21 cellular contexts compared by ENCODE assay signal in the genomic region with DNA sequence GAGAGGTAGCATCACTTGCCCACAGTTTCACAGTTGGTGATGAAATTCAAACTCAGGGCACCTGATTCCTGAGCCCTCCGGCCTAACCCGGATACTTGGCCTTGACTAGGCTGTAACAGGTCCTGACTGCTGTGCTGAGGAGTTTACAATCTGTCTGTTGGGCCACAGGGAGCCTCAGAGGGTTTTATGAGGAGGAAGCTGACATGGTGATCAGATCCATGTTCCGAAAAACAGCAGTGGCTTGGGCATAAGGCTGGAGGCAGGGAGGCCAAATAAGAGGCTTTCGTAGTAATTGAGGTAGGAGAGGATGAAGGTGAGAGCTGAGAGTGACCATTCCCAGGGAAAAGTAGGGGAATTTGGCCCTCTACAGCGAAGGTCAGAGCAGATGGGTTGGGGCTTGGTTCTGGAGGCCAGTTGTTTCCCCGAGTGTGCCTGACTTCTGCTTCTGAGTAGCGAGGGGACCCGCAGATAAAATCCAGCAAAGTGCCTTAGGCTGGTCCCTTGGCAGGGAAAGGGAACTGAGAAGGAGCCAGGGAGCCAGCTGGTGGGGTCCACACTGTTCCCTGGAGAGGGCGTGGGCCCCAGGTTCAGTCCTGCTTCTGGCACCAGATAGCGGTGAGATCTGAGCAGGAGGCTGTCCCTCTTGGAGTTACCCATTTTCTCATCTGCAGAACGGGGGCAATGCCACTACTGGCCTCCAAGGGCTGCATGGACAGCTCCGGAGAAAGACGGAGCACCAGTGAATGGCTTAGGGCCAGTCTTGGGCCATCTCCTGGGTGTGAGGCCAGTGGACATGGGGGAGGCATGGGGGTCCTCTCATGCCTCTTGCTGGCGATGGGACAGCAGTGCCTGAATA. TPM values are rescaled to one million over a fixed set of nuclear protein-coding genes. Genes with fewer than 3 reads are reported as not detected.
DNase-seq lines count a peak whose midpoint lies in the region; ATAC-seq, FAIRE-seq and TF ChIP-seq lines count a peak whose summit lies in the region.
"Had no signal": no experiment of that assay in that cellular context is flagged by ENCODE, and none has a peak within 500 bp of the region (broad histone marks: within the 10 kb centered on the region; RNA-seq: fewer than 3 reads in every experiment).

No MANE protein-coding gene starts in this region.

- H2AK5ac ChIP-seq in H9 (ENCODE audit: insufficient read length, low read length) (no peak overlapping the region), H1 (ENCODE audit: low read depth, low read length) (no peak overlapping the region)

- H3K4ac ChIP-seq in H9 (ENCODE audit: low read depth, low read length) (no peak overlapping the region), H1 (replicated peaks; ENCODE audit: insufficient read length, low read depth, low read length) (no peak overlapping the region)

- WGBS in H9 (ENCODE audit: extremely low coverage, insufficient read length, low lambda C conversion rate) = no CpG with 5 or more reads among the region's 14 CpGs
- WGBS in H1 (ENCODE audit: extremely low coverage in 1 of 2, insufficient coverage in 1 of 2, insufficient read length in 1 of 2, insufficient replicate concordance in 2 of 2, low coverage in 1 of 2, low lambda C conversion rate in 2 of 2, missing lambda C conversion rate in 1 of 2), 2 experiments = 93% methylated on average over 13 of the region's 14 CpGs; no CpG with 5 or more reads in 1 of the 2 experiments
- 90% methylated on average over 14 of the region's 14 CpGs for WGBS in sigmoid colon, 2 donors
- WGBS in hepatocyte (ENCODE audit: low lambda C conversion rate, missing lambda C conversion rate) = 92% methylated on average over 14 of the region's 14 CpGs

- H3K9me2 ChIP-seq in hepatocyte (replicated peaks; ENCODE audit: insufficient read depth) = no peaks in the 10 kb centered on the region

- H3K4me3 Mint-ChIP-seq in activated CD4-positive, alpha-beta memory T cell treated with anti-CD3 and anti-CD28 coated beads, Interleukin-2, amount 10 ng/mL, durations not matched to agents 7 days and 5 days = no peak overlapping the region
- no peak overlapping the region for H3K4me3 Mint-ChIP-seq in activated CD4-positive, alpha-beta memory T cell treated with anti-CD3 and anti-CD28 coated beads for 36 hours
- H3K4me3 Mint-ChIP-seq in H9 = no peak overlapping the region
- H3K4me3 Mint-ChIP-seq: B cell; CD4-positive, alpha-beta T cell had no signal

- H3K4me3 ChIP-seq in H1 (ENCODE audit: extremely low read depth in 1 of 4, insufficient read depth in 2 of 4, low read depth in 3 of 4, low read length in 4 of 4) = no peak overlapping the region
- H3K4me3 ChIP-seq in sigmoid colon = no peak overlapping the region
- H3K4me3 ChIP-seq in hepatocyte = no peak overlapping the region

- H2BK20ac ChIP-seq in H9 (ENCODE audit: low read depth, low read length, poor library complexity, severe bottlenecking) (no peak overlapping the region), H1 (ENCODE audit: low read length) (no peak overlapping the region)

- no peak for TF ChIP-seq CTCF in H9 (conservative IDR thresholded peaks at IDR 0.05)
- no peak for TF ChIP-seq CTCF in H1 (IDR thresholded peaks at IDR 0.05; ENCODE audit: control extremely low read depth in 1 of 3, insufficient read depth in 1 of 3, low read depth in 1 of 3, low read length in 3 of 3)
- no peak for TF ChIP-seq CTCF in sigmoid colon (IDR thresholded peaks at IDR 0.05)
- TF ChIP-seq CTCF in hepatocyte (IDR thresholded peaks at IDR 0.05; ENCODE audit: poor library complexity) = no peak

- H4K8ac ChIP-seq in H9 (replicated peaks; ENCODE audit: insufficient read length, low read depth, low read length) = no peak overlapping the region
- H4K8ac ChIP-seq in H1 (ENCODE audit: extremely low read depth, insufficient read depth, low read length) = peak overlapping the region; percentile 1

- TF ChIP-seq POLR2A in H1 (IDR thresholded peaks at IDR 0.05; ENCODE audit: control extremely low read depth in 1 of 2, low read depth in 2 of 2, low read length in 2 of 2) = no peak
- TF ChIP-seq POLR2A in sigmoid colon (IDR thresholded peaks at IDR 0.05) = no peak

- no peak overlapping the region for H3K27ac Mint-ChIP-seq in activated CD4-positive, alpha-beta memory T cell treated with anti-CD3 and anti-CD28 coated beads, Interleukin-2, amount 10 ng/mL, durations not matched to agents 7 days and 5 days
- H3K27ac Mint-ChIP-seq in activated CD4-positive, alpha-beta memory T cell treated with anti-CD3 and anti-CD28 coated beads for 36 hours = no peak overlapping the region
- no peak overlapping the region for H3K27ac Mint-ChIP-seq in H9
- H3K27ac Mint-ChIP-seq: B cell; CD4-positive, alpha-beta T cell had no signal

- H3K36me3 Mint-ChIP-seq in activated CD4-positive, alpha-beta memory T cell treated with anti-CD3 and anti-CD28 coated beads, Interleukin-2, amount 10 ng/mL, durations not matched to agents 7 days and 5 days (ENCODE audit: low read depth) = no peaks in the 10 kb centered on the region
- H3K36me3 Mint-ChIP-seq in activated CD4-positive, alpha-beta memory T cell treated with anti-CD3 and anti-CD28 coated beads for 36 hours = peaks cover 1% of the 10 kb centered on the region
- peaks cover 9 to 14% (median 11%) of the 10 kb centered on the region in 3 experiments; a peak in 6 of 7 replicates for H3K36me3 Mint-ChIP-seq in H9 (ENCODE audit: insufficient read depth in 1 of 3, low read depth in 3 of 3)

- POLR2A ChIA-PET in activated CD4-positive, alpha-beta memory T cell treated with anti-CD3 and anti-CD28 coated beads, Interleukin-2, amount 10 ng/mL, durations not matched to agents 7 days and 5 days (lab: Charles Lee) = no interaction called here
- POLR2A ChIA-PET in activated CD4-positive, alpha-beta memory T cell treated with anti-CD3 and anti-CD28 coated beads for 36 hours (lab: Charles Lee) = interaction anchor here (0.6 kb wide), 1 partner anchor 560 kb away, joined by 3 read pairs; no protein-coding TSS in a partner anchor
- POLR2A ChIA-PET in H1 (lab: Charles Lee; ENCODE audit: partially characterized antibody) = no interaction called here

- H3K9ac ChIP-seq in H9 (ENCODE audit: extremely low read depth, insufficient read length, low read length) (no peak overlapping the region), H1 (replicated peaks in 1 of 4; ENCODE audit: extremely low read depth in 1 of 4, low read depth in 3 of 4, low read length in 3 of 4) (no peak overlapping the region)

- no peaks in the 10 kb centered on the region for H3K36me3 ChIP-seq in H1 (ENCODE audit: control insufficient read depth in 2 of 4, insufficient read depth in 4 of 4, low read length in 3 of 4)
- no peaks in the 10 kb centered on the region for H3K36me3 ChIP-seq in sigmoid colon
- no peaks in the 10 kb centered on the region for H3K36me3 ChIP-seq in hepatocyte (replicated peaks; ENCODE audit: insufficient read depth, low read depth)

- H4K91ac ChIP-seq in H9 (ENCODE audit: insufficient read length, low read depth, low read length) (no peak overlapping the region), H1 (replicated peaks; ENCODE audit: insufficient read length, low read length) (no peak overlapping the region)

- no peak overlapping the region for H3K23ac ChIP-seq in H9 (ENCODE audit: insufficient read length, low read depth, low read length)
- H3K23ac ChIP-seq in H1 (ENCODE audit: insufficient read length) = no peak overlapping the region

- H3K79me2 ChIP-seq in H9 (ENCODE audit: insufficient read depth, low read length) = no peaks in the 10 kb centered on the region; the same call in 1 of the 2 replicates
- peaks cover 6 to 51% of the 10 kb centered on the region in 2 experiments; a peak in 3 of 4 replicates for H3K79me2 ChIP-seq in H1 (ENCODE audit: control insufficient read depth in 1 of 2, insufficient read depth in 2 of 2, low read length in 2 of 2)
- H3K79me2 ChIP-seq in hepatocyte = peaks cover 100% of the 10 kb centered on the region

- H3K27me3 Mint-ChIP-seq in activated CD4-positive, alpha-beta memory T cell treated with anti-CD3 and anti-CD28 coated beads, Interleukin-2, amount 10 ng/mL, durations not matched to agents 7 days and 5 days = no peaks in the 10 kb centered on the region
- no peaks in the 10 kb centered on the region for H3K27me3 Mint-ChIP-seq in activated CD4-positive, alpha-beta memory T cell treated with anti-CD3 and anti-CD28 coated beads for 36 hours
- H3K27me3 Mint-ChIP-seq in H9 (ENCODE audit: low read depth) = peaks cover 5% of the 10 kb centered on the region
- H3K27me3 Mint-ChIP-seq: B cell; CD4-positive, alpha-beta T cell had no signal

- TF ChIP-seq EP300 in H1 (IDR thresholded peaks at IDR 0.05; ENCODE audit: borderline replicate concordance in 1 of 2, low read depth in 2 of 2, low read length in 2 of 2) (no peak), sigmoid colon (IDR thresholded peaks at IDR 0.05) (no peak)

- H2BK12ac ChIP-seq in H9 (ENCODE audit: insufficient read length, low read depth, low read length) (no peak overlapping the region), H1 (ENCODE audit: low read depth, low read length) (no peak overlapping the region)

- no peak overlapping the region for H3T11ph ChIP-seq in H9 (ENCODE audit: low read length)

- H2BK15ac ChIP-seq in H9 (ENCODE audit: low read depth, low read length) (no peak overlapping the region), H1 (ENCODE audit: low read length) (no peak overlapping the region)

- H3K4me2 ChIP-seq in H9 (ENCODE audit: insufficient read depth, insufficient read length, low read length) = no peak overlapping the region
- no peak overlapping the region for H3K4me2 ChIP-seq in H1 (ENCODE audit: insufficient read depth in 1 of 2, low read depth in 2 of 2, low read length in 2 of 2)
- no peak overlapping the region for H3K4me2 ChIP-seq in hepatocyte

- H2AFZ ChIP-seq in H9 (ENCODE audit: low read length) (no peak overlapping the region), H1 (ENCODE audit: low read length) (no peak overlapping the region), hepatocyte (no peak overlapping the region)

- H3K4me1 ChIP-seq in H9 (ENCODE audit: insufficient read depth, low read length) = peaks cover 4% of the 10 kb centered on the region; the same call in 1 of the 2 replicates
- H3K4me1 ChIP-seq in H1 (replicated peaks in 1 of 4; ENCODE audit: control insufficient read depth in 3 of 4, insufficient read depth in 4 of 4, low read length in 3 of 4) = peaks cover 0 to 4% (median 1%) of the 10 kb centered on the region in 4 experiments; a peak in 4 of 7 replicates
- H3K4me1 ChIP-seq in sigmoid colon = peaks cover 0 to 48% (median 40%) of the 10 kb centered on the region in 4 donors
- H3K4me1 ChIP-seq in hepatocyte (ENCODE audit: insufficient read depth) = peaks cover 37% of the 10 kb centered on the region

- intact Hi-C loops in activated CD4-positive, alpha-beta memory T cell treated with anti-CD3 and anti-CD28 coated beads for 36 hours (cut with micrococcal nuclease) = no loop called here
- intact Hi-C loops in sigmoid colon (cut with DNase I) = no loop called here

- H3K23me2 ChIP-seq in H9 (ENCODE audit: insufficient read length, low read depth, low read length, poor library complexity, severe bottlenecking) (no peaks in the 10 kb centered on the region), H1 (ENCODE audit: low read depth, low read length) (no peaks in the 10 kb centered on the region)

- H4K5ac ChIP-seq in H9 (ENCODE audit: insufficient read length, low read depth, low read length) (no peak overlapping the region), H1 (ENCODE audit: insufficient read length, low read depth, low read length) (no peak overlapping the region)

- H3K4me1 Mint-ChIP-seq in activated CD4-positive, alpha-beta memory T cell treated with anti-CD3 and anti-CD28 coated beads, Interleukin-2, amount 10 ng/mL, durations not matched to agents 7 days and 5 days = peaks cover 2% of the 10 kb centered on the region
- peaks cover 20% of the 10 kb centered on the region for H3K4me1 Mint-ChIP-seq in activated CD4-positive, alpha-beta memory T cell treated with anti-CD3 and anti-CD28 coated beads for 36 hours (ENCODE audit: low read depth)
- peaks cover 11 to 13% of the 10 kb centered on the region in 2 experiments for H3K4me1 Mint-ChIP-seq in H9

- H3K9me3 ChIP-seq in H9 (ENCODE audit: control insufficient read depth, low read depth, low read length) (no peaks in the 10 kb centered on the region), H1 (ENCODE audit: insufficient read depth in 2 of 2, low read depth in 1 of 2, low read length in 1 of 2) (peaks cover 0 to 3% of the 10 kb centered on the region in 2 experiments; a peak in 1 of 4 replicates), sigmoid colon (no peaks in the 10 kb centered on the region), hepatocyte (ENCODE audit: low read depth) (no peaks in the 10 kb centered on the region)
- H3K9me3 ChIP-seq: Caco-2 had no signal

- H3K14ac ChIP-seq in H9 (ENCODE audit: insufficient read depth, low read length) (no peak overlapping the region), H1 (ENCODE audit: insufficient read length) (no peak overlapping the region)

- CTCF ChIA-PET in activated CD4-positive, alpha-beta memory T cell treated with anti-CD3 and anti-CD28 coated beads, Interleukin-2, amount 10 ng/mL, durations not matched to agents 7 days and 5 days (lab: Charles Lee) = no interaction called here
- CTCF ChIA-PET in activated CD4-positive, alpha-beta memory T cell treated with anti-CD3 and anti-CD28 coated beads for 36 hours (lab: Charles Lee) = no interaction called here
- CTCF ChIA-PET in H1 (lab: Charles Lee; ENCODE audit: partially characterized antibody) = no interaction called here

- no peak overlapping the region for H2BK5ac ChIP-seq in H9 (ENCODE audit: insufficient read length, low read length)
- H2BK5ac ChIP-seq in H1 (ENCODE audit: low read depth, low read length) = no peak overlapping the region

- H3K56ac ChIP-seq in H9 (ENCODE audit: insufficient read length, low read depth, low read length) (no peak overlapping the region), H1 (replicated peaks; ENCODE audit: insufficient read length, low read depth, low read length) (no peak overlapping the region)

- DNase-seq in activated CD4-positive, alpha-beta memory T cell treated with anti-CD3 and anti-CD28 coated beads, Interleukin-2, amount 10 ng/mL, durations not matched to agents 7 days and 5 days = peak; percentile 7
- DNase-seq in activated CD4-positive, alpha-beta memory T cell treated with anti-CD3 and anti-CD28 coated beads for 36 hours = no peak
- DNase-seq in H9 = peak; percentile 24
- peak in 1 of 2 experiments; percentile 36 for DNase-seq in H1 (ENCODE audit: low read depth in 1 of 2, low spot score in 2 of 2)
- peak; percentile 54 for DNase-seq in sigmoid colon
- DNase-seq in iPS-NIHi11 (ENCODE audit: low spot score) = no peak
- DNase-seq in hepatocyte (ENCODE audit: low spot score) = no peak
- DNase-seq: 8988T; Caco-2; CD4-positive, alpha-beta T cell; HCEC 1CT; NCI-H1694 treated with DMSO at 0.1 percent for 48 hours; NCI-H2107; NCI-H510A treated with DMSO at 0.1 percent for 48 hours; NCI-H774; PC-3; RPMI8226; SIG-M5 had no signal

- peaks cover 3% of the 10 kb centered on the region for H3K79me1 ChIP-seq in H9 (ENCODE audit: insufficient read depth, low read depth, low read length, poor library complexity, severe bottlenecking)
- peaks cover 24% of the 10 kb centered on the region for H3K79me1 ChIP-seq in H1 (ENCODE audit: low read depth, low read length)

- no peak for FAIRE-seq in H1 (lab: Jason Lieb, UNC)
- FAIRE-seq: G401.6 had no signal

- no peak for ATAC-seq in HG03108 (IDR thresholded peaks at IDR 0.05; ENCODE audit: unreplicated experiment)
- ATAC-seq: PC-3 had no signal

- H3K18ac ChIP-seq in H9 (ENCODE audit: insufficient read length, low read depth, low read length) (no peak overlapping the region), H1 (ENCODE audit: extremely low read depth, low read length) (no peak overlapping the region)

- H2BK120ac ChIP-seq in H9 (ENCODE audit: low read depth, low read length, poor library complexity, severe bottlenecking) (no peak overlapping the region), H1 (replicated peaks; ENCODE audit: low read depth, low read length) (no peak overlapping the region)

- H3K9me3 Mint-ChIP-seq in activated CD4-positive, alpha-beta memory T cell treated with anti-CD3 and anti-CD28 coated beads, Interleukin-2, amount 10 ng/mL, durations not matched to agents 7 days and 5 days = peaks cover 2% of the 10 kb centered on the region
- no peaks in the 10 kb centered on the region for H3K9me3 Mint-ChIP-seq in activated CD4-positive, alpha-beta memory T cell treated with anti-CD3 and anti-CD28 coated beads for 36 hours
- peaks cover 3 to 7% of the 10 kb centered on the region in 2 experiments; a peak in 3 of 5 replicates for H3K9me3 Mint-ChIP-seq in H9
- H3K9me3 Mint-ChIP-seq: CD4-positive, alpha-beta T cell had no signal

- H3K27ac ChIP-seq in H9 (ENCODE audit: insufficient read length, low read depth, low read length) = no peak overlapping the region
- H3K27ac ChIP-seq in H1 (ENCODE audit: low read depth, low read length) = no peak overlapping the region
- H3K27ac ChIP-seq in sigmoid colon = no peak overlapping the region
- H3K27ac ChIP-seq in hepatocyte = no peak overlapping the region

- no peak for TF ChIP-seq RAD21 in H1 (IDR thresholded peaks at IDR 0.05 in 1 of 2, conservative IDR thresholded peaks at IDR 0.05 in 1 of 2; ENCODE audit: low read depth in 2 of 2, low read length in 2 of 2)

- no peaks in the 10 kb centered on the region for H4K20me1 ChIP-seq in H9 (ENCODE audit: control insufficient read depth, insufficient read depth, insufficient read length)
- peaks cover 4 to 6% of the 10 kb centered on the region in 2 experiments for H4K20me1 ChIP-seq in H1 (replicated peaks in 1 of 2; ENCODE audit: control insufficient read depth in 1 of 2, insufficient read depth in 2 of 2, low read length in 2 of 2)
- H4K20me1 ChIP-seq in hepatocyte (ENCODE audit: insufficient read depth, poor library complexity, severe bottlenecking) = peaks cover 10% of the 10 kb centered on the region

- H3K27me3 ChIP-seq in H9 (ENCODE audit: insufficient read depth, low read length) (no peaks in the 10 kb centered on the region), H1 (replicated peaks in 1 of 4; ENCODE audit: control insufficient read depth in 3 of 4, extremely low read depth in 1 of 4, insufficient read depth in 3 of 4, low read length in 3 of 4) (peaks cover 0 to under 1% (median 0%) of the 10 kb centered on the region in 4 experiments; a peak in 2 of 7 replicates), sigmoid colon (no peaks in the 10 kb centered on the region), hepatocyte (no peaks in the 10 kb centered on the region)

RNA-seq across cellular contexts. Expression of gene PRDM11, which starts 6.5 kb away (rescaled TPM):
- under 1 TPM; 0.78 to 0.85 TPM for total RNA-seq in activated CD4-positive, alpha-beta memory T cell treated with anti-CD3 and anti-CD28 coated beads, Interleukin-2, amount 10 ng/mL, durations not matched to agents 7 days and 5 days
- 1 to 10 TPM; 1.1 to 1.2 TPM for total RNA-seq in activated CD4-positive, alpha-beta memory T cell treated with anti-CD3 and anti-CD28 coated beads for 36 hours
- total RNA-seq in H9 (2021) = 11.5 and 12.0 TPM in 2 replicates
- total RNA-seq in H1 (2021; fragmentation: NEBNext Ultra II Directional; extraction: Animal tissue kit (Norgen Biotek cat#: 25700)) = 10.0 and 11.7 TPM in 2 replicates
- polyA plus RNA-seq in H1 (2011; rRNA removed) = 3.6 and 5.6 TPM in 2 replicates
- polyA plus RNA-seq in H1 (2011; cell fraction: cytosol; rRNA removed) = 5.0 TPM
- 6.9 TPM for polyA plus RNA-seq in H1 (2011; cell fraction: nucleus; rRNA removed)
- 4.1 to 4.5 TPM (median 4.2 TPM) in 4 replicates for polyA plus RNA-seq in H1 (2012, experiment 1 of 2)
- polyA plus RNA-seq in H1 (2012, experiment 2 of 2) = 1.9 TPM
- polyA plus RNA-seq in H1 (2013, experiment 1 of 2) = 3.0 TPM
- polyA plus RNA-seq in H1 (2013, experiment 2 of 2) = 3.1 TPM
- polyA minus RNA-seq in H1 (2011; rRNA and poly(A)+ RNA removed) = 8.0 and 10.8 TPM in 2 replicates
- polyA minus RNA-seq in H1 (2011; cell fraction: cytosol; rRNA and poly(A)+ RNA removed) = 4.5 TPM
- polyA minus RNA-seq in H1 (2011; cell fraction: nucleus; rRNA and poly(A)+ RNA removed) = 9.1 TPM
- 10 to 100 TPM; 12.7 to 23.2 (median 20.7) TPM for total RNA-seq in sigmoid colon
- polyA plus RNA-seq in sigmoid colon = 1 to 10 TPM in 2 of 3 donors, under 1 TPM in 1; 0.92 to 4.3 (median 1.8) TPM
- 15.0 and 25.0 TPM in 2 replicates for total RNA-seq in hepatocyte
- polyA plus RNA-seq in hepatocyte = 8.8 and 11.2 TPM in 2 replicates

Comparison
In these comparisons a context has a peak if more than half of its experiments do, and no peak if none do; other contexts are left out.
1. DNase-seq: peak in activated CD4-positive, alpha-beta memory T cell treated with anti-CD3 and anti-CD28 coated beads, Interleukin-2, amount 10 ng/mL, durations not matched to agents 7 days and 5 days (single experiment), H9 (single experiment) and sigmoid colon (single experiment); none in activated CD4-positive, alpha-beta memory T cell treated with anti-CD3 and anti-CD28 coated beads for 36 hours (single experiment), iPS-NIHi11 (single experiment) and hepatocyte (single experiment).